ENCODE assay signal across 35 cellular contexts in genomic region chr2:75192496-75192895, GRCh38. TPM values are rescaled to one million over a fixed set of nuclear protein-coding genes. Genes with fewer than 3 reads are reported as not detected.
"Had no signal": no experiment of that assay in that cellular context is flagged by ENCODE, and none has a peak within 500 bp of the region (broad histone marks: within the 10 kb centered on the region; RNA-seq: fewer than 3 reads in every experiment).

No MANE protein-coding gene starts in this region.

- H3K4me1 ChIP-seq: adrenal gland, body of pancreas, breast epithelium had no signal

- H3K27ac ChIP-seq: adrenal gland, body of pancreas, brain microvascular endothelial cell, breast epithelium, WERI-Rb-1 had no signal

- H3K27me3 ChIP-seq: body of pancreas had no signal

- DNase-seq: activated CD4-positive, alpha-beta T cell treated with anti-CD3 and anti-CD28 coated beads for 1 hour; activated CD4-positive, alpha-beta T cell treated with anti-CD3 and anti-CD28 coated beads for 36 hours; activated CD4-positive, alpha-beta T cell treated with anti-CD3 and anti-CD28 coated beads for 48 hours; activated CD4-positive, alpha-beta T cell treated with anti-CD3 and anti-CD28 coated beads, Interleukin-2, amount 10 ng/mL, durations not matched to agents 7 days and 5 days; activated CD4-positive, alpha-beta T cell treated with anti-CD3 and anti-CD28 coated beads, Interleukin-2, amount 50 U/mL, for 48 hours; activated CD4-positive, CD25-positive, alpha-beta regulatory T cell; activated CD8-positive, alpha-beta memory T cell treated with anti-CD3 and anti-CD28 coated beads, Interleukin-2, amount 50 U/mL, for 4 hours; activated CD8-positive, alpha-beta T cell treated with anti-CD3 and anti-CD28 coated beads for 36 hours; activated effector memory CD4-positive, alpha-beta T cell treated with anti-CD3 and anti-CD28 coated beads, Interleukin-2, amount 50 U/mL, for 16 hours; activated gamma-delta T cell treated with Interleukin-2 at 50 U/mL for 16 hours; activated naive CD4-positive, alpha-beta T cell; activated naive CD4-positive, alpha-beta T cell treated with anti-CD3 and anti-CD28 coated beads for 36 hours; activated naive CD4-positive, alpha-beta T cell treated with anti-CD3 and anti-CD28 coated beads, Interleukin-2, amount 50 U/mL, for 16 hours; activated naive CD8-positive, alpha-beta T cell treated with anti-CD3 and anti-CD28 coated beads for 36 hours; activated T-cell treated with anti-CD3 and anti-CD28 coated beads for 4 hours; activated T-cell treated with anti-CD3 and anti-CD28 coated beads, Interleukin-2, amount 50 U/mL, for 1 hour; activated T-cell treated with anti-CD3 and anti-CD28 coated beads, Interleukin-2, amount 50 U/mL, for 4 hours; activated T-cell treated with anti-CD3 and anti-CD28 coated beads, Interleukin-2, amount 50 U/mL, for 72 hours; adrenal gland; amniotic stem cell; aorta; body of pancreas; brain microvascular endothelial cell; central memory CD4-positive, alpha-beta T cell; T-helper 1 cell; T-helper 2 cell; T-helper 9 cell; WERI-Rb-1 had no signal

- H3K36me3 ChIP-seq: adrenal gland, brain microvascular endothelial cell, breast epithelium, WERI-Rb-1 had no signal

- H3K9me3 ChIP-seq: adrenal gland, body of pancreas, breast epithelium had no signal

- H3K4me3 ChIP-seq: adrenal gland, body of pancreas, breast epithelium had no signal

RNA-seq across cellular contexts. Expression of gene TACR1, which starts 6.8 kb away (rescaled TPM):
- total RNA-seq: activated CD4-positive, alpha-beta T cell treated with anti-CD3 and anti-CD28 coated beads for 36 hours; activated CD4-positive, alpha-beta T cell treated with anti-CD3 and anti-CD28 coated beads, Interleukin-2, amount 10 ng/mL, durations not matched to agents 7 days and 5 days; activated CD8-positive, alpha-beta memory T cell treated with anti-CD3 and anti-CD28 coated beads for 36 hours; activated CD8-positive, alpha-beta T cell treated with anti-CD3 and anti-CD28 coated beads for 36 hours; activated naive CD4-positive, alpha-beta T cell treated with anti-CD3 and anti-CD28 coated beads for 36 hours; activated naive CD4-positive, alpha-beta T cell treated with anti-CD3 and anti-CD28 coated beads, Interleukin-2, amount 50 U/mL, for 72 hours; activated naive CD8-positive, alpha-beta T cell treated with anti-CD3 and anti-CD28 coated beads for 36 hours; activated T-cell treated with anti-CD3 and anti-CD28 coated beads, Interleukin-2, amount 50 U/mL, for 4 hours; activated T-cell treated with anti-CD3 and anti-CD28 coated beads, Interleukin-2, amount 50 U/mL, for 72 hours; activated T-helper 1 cell treated with anti-CD3 and anti-CD28 coated beads, Interleukin-12 subunit alpha, Interleukin-12 subunit beta, Interleukin-2, Interleukin-4 antibody, amounts not matched to agents 30 ng/mL and 10 ng/mL and 1 ng/mL, durations not matched to agents 14 hours and 24 hours and 36 hours; activated T-helper 17 cell treated with anti-CD3 and anti-CD28 coated beads, Interleukin-2, amount 50 U/mL, for 72 hours; astrocyte; cardiac septum had no signal
